32 cellular contexts compared by ENCODE assay signal in genomic region chr5:97475847-97476246, GRCh38.
"Had no signal": no experiment of that assay in that cellular context is flagged by ENCODE, and none has a peak within 500 bp of the region (broad histone marks: within the 10 kb centered on the region; RNA-seq: fewer than 3 reads in every experiment).

No MANE protein-coding gene starts in this region.

- H3K4me3 ChIP-seq: MG63 had no signal

- H3K9me3 ChIP-seq: MG63 had no signal

- DNase-seq: Karpas-422, Kasumi-1, MG63, MM.1S, MV-4-11, NCI-H1048, NCI-H1092, NCI-H1092 treated with DMSO at 0.1 percent for 48 hours, NCI-H1105, NCI-H1417 treated with DMSO at 0.1 percent for 48 hours, NCI-H1436, NCI-H1436 treated with DMSO at 0.1 percent for 48 hours, NCI-H146, NCI-H1694, NCI-H1694 treated with DMSO at 0.1 percent for 48 hours, NCI-H187, NCI-H187 treated with DMSO at 0.1 percent for 48 hours, NCI-H1930, NCI-H2029, NCI-H2029 treated with DMSO at 0.1 percent for 48 hours, NCI-H2081, NCI-H2081 treated with DMSO at 0.1 percent for 48 hours, NCI-H2107, NCI-H2171, NCI-H2171 treated with DMSO at 0.1 percent for 48 hours, NCI-H2227 treated with DMSO at 0.1 percent for 48 hours, NCI-H226, NCI-H345, NCI-H446, NCI-H446 treated with DMSO at 0.1 percent for 48 hours, NCI-H510A, NCI-H510A treated with DMSO at 0.1 percent for 48 hours had no signal

- H3K36me3 ChIP-seq: MG63 had no signal
